8 cellular contexts compared by ENCODE assay signal in the genomic region with DNA sequence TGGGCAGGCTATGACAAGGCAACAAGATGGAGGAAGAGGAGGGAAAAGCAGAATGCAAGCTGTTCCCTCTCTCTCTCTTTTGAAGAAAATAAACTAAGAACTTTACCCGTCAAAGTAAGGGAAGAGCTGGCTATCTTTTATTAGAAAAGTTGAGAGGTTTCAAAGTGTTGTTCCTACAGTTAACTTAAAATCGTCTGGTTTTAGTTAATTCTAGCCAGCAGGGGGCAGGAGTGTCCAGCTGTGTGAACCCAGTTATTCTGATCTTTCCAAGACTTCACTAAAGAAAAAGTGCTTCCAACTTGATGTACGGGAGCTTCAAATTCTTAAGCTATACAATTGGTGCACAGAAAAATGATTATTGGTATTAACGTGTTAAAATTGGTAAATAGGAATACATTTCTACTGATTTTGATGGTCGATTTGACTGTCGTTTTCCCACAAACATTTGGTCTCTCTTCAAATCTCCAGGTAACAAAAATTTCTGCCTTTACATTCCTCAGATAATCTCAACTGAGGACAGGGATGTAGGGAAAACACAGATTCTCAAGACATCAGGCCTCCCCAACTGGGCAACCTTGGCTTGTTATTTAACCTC.
A peak's percentile ranks its signal among the peaks of the same experiment; 100 is the strongest.
DNase-seq lines count a peak whose midpoint lies in the region; ATAC-seq and TF ChIP-seq lines count a peak whose summit lies in the region.

No MANE protein-coding gene starts in this region.

- peak; percentile 9 for DNase-seq in DMS79 treated with DMSO at 0.1 percent for 48 hours (lab: John Stamatoyannopoulos, UW)
- no peak for DNase-seq in DMS79 (lab: John Stamatoyannopoulos, UW)
- DNase-seq in HK-2 (ENCODE audit: unreplicated experiment): peak; percentile 38
- DNase-seq in RWPE1 (ENCODE audit: low spot score): peak; percentile 41
- peak; percentile 75 for DNase-seq in astrocyte of the hippocampus (ENCODE audit: low read depth, low spot score)
- peak; percentile 56 for DNase-seq in iPS-NIHi7 (ENCODE audit: extremely low spot score)
- DNase-seq in stimulated activated CD4-positive, alpha-beta T cell treated with anti-CD3 and anti-CD28 coated beads, Interleukin-12 subunit alpha, Interleukin-12 subunit beta, amount 100 ng/mL, for 48 hours (ENCODE audit: low read depth in 2 of 3, low spot score in 1 of 3): peak in 2 of 3 donors; percentile 26 to 66

- POLR2A ChIA-PET in RWPE1 (lab: Yijun Ruan, JAX; ENCODE audit: low non-redundant PET): no interaction called here

- CTCF ChIA-PET in RWPE1 (lab: Yijun Ruan, JAX): interaction anchor here (0.6 to 1.2 kb wide), 10 partner anchors 10 to 944 kb away, joined by 3 to 7 read pairs (median 4); no protein-coding TSS in a partner anchor

- peak; percentile 73 for TF ChIP-seq CTCF in RWPE1 (conservative IDR thresholded peaks at IDR 0.05; ENCODE audit: low read depth)

- no peak for ATAC-seq in GM18867 (IDR thresholded peaks at IDR 0.05; ENCODE audit: unreplicated experiment)

- no peak overlapping the region for H3K27ac ChIP-seq in RWPE1
